ENCODE assay signal across 27 cellular contexts in genomic region chr2:40033781-40034180, GRCh38.
DNase-seq lines count a peak whose midpoint lies in the region; TF ChIP-seq lines count a peak whose summit lies in the region.
"Had no signal": no experiment of that assay in that cellular context is flagged by ENCODE, and none has a peak within 500 bp of the region (broad histone marks: within the 10 kb centered on the region; RNA-seq: fewer than 3 reads in every experiment).

No MANE protein-coding gene starts in this region.

- H4K8ac ChIP-seq in trophoblast cell (ENCODE audit: low read depth, low read length), result no peak overlapping the region

- no peaks in the 10 kb centered on the region for H3K27me3 ChIP-seq in trophoblast cell (ENCODE audit: insufficient read depth, low read length)
- H3K27me3 ChIP-seq: esophagus squamous epithelium, neural progenitor cell had no signal

- H3K4me3 ChIP-seq in epithelial cell of esophagus (ENCODE audit: low read length) (no peak overlapping the region), trophoblast cell (ENCODE audit: low read depth, low read length) (no peak overlapping the region), coronary artery (no peak overlapping the region)
- H3K4me3 ChIP-seq: esophagus squamous epithelium, K562, neural progenitor cell had no signal

- peak; percentile 19 for DNase-seq in EL
- DNase-seq in M059J (ENCODE audit: low read depth), result peak; percentile 15
- peak; percentile 13 for DNase-seq in epithelial cell of esophagus (ENCODE audit: low read depth)
- DNase-seq in myocyte (ENCODE audit: low read depth), result peak; percentile 60
- no peak for DNase-seq in trophoblast cell
- DNase-seq in OCI-M2 (lab: John Stamatoyannopoulos, UW; ENCODE audit: unreplicated experiment), result no peak
- DNase-seq in T-helper 2 cell, result no peak
- DNase-seq in coronary artery (ENCODE audit: low spot score), result no peak
- DNase-seq: activated CD4-positive, alpha-beta T cell treated with anti-CD3 and anti-CD28 coated beads, Interleukin-2, amount 50 U/mL, for 1 hour; activated effector memory CD4-positive, alpha-beta T cell treated with anti-CD3 and anti-CD28 coated beads, Interleukin-2, amount 50 U/mL, for 16 hours; activated naive CD8-positive, alpha-beta T cell treated with anti-CD3 and anti-CD28 coated beads for 36 hours; activated T-cell treated with anti-CD3 and anti-CD28 coated beads, Interleukin-2, amount 50 U/mL, for 1 hour; aorta; Calu3; DMS79; endodermal cell; esophagus squamous epithelium; immature natural killer cell; NCI-H2029; NCI-H526 treated with DMSO at 0.1 percent for 48 hours; Right ventricle myocardium superior; stimulated activated CD4-positive, alpha-beta T cell treated with anti-CD3 and anti-CD28 coated beads, Interleukin-1b, Interleukin-23, amount 100 ng/mL, for 48 hours; stimulated activated naive CD8-positive, alpha-beta T cell treated with anti-CD3 and anti-CD28 coated beads, Interleukin-15, Interleukin-2, amounts not matched to agents 100 U/mL and 50 U/mL, for 24 hours; T-helper 9 cell had no signal

- no CpG with 5 or more reads among the region's 4 CpGs for WGBS in trophoblast cell (ENCODE audit: extremely low coverage, insufficient coverage, insufficient read length)

- H3K18ac ChIP-seq in trophoblast cell (ENCODE audit: low read length), result no peak overlapping the region

- no peaks in the 10 kb centered on the region for H3K36me3 ChIP-seq in trophoblast cell (ENCODE audit: control insufficient read depth in 1 of 2, insufficient read depth in 2 of 2, low read length in 2 of 2)
- H3K36me3 ChIP-seq: esophagus squamous epithelium, neural progenitor cell had no signal

- no peak overlapping the region for H3K14ac ChIP-seq in trophoblast cell (ENCODE audit: low read length)

- TF ChIP-seq CTCF in epithelial cell of esophagus (IDR thresholded peaks at IDR 0.05; ENCODE audit: insufficient read depth, low read depth, low read length, missing control alignments) (no peak), coronary artery (IDR thresholded peaks at IDR 0.05) (no peak)

- H2BK120ac ChIP-seq in trophoblast cell (ENCODE audit: insufficient read depth, low read length, poor library complexity), result no peak overlapping the region

- H4K12ac ChIP-seq in trophoblast cell (ENCODE audit: low read depth, low read length), result no peak overlapping the region

- H4K91ac ChIP-seq in trophoblast cell (ENCODE audit: low read depth, low read length), result no peak overlapping the region

- no peak overlapping the region for H3K27ac ChIP-seq in trophoblast cell (ENCODE audit: low read depth, low read length)
- no peak overlapping the region for H3K27ac ChIP-seq in coronary artery
- H3K27ac ChIP-seq: esophagus squamous epithelium, neural progenitor cell, VCaP had no signal

- H3K4ac ChIP-seq in trophoblast cell (ENCODE audit: low read depth, low read length), result no peak overlapping the region

- no peak overlapping the region for H3K9ac ChIP-seq in trophoblast cell (ENCODE audit: low read length)
- H3K9ac ChIP-seq: neural progenitor cell had no signal

- no peaks in the 10 kb centered on the region for H3K79me2 ChIP-seq in trophoblast cell (ENCODE audit: control insufficient read depth, insufficient read depth, low read length, poor library complexity)

- no peak overlapping the region for H2BK12ac ChIP-seq in trophoblast cell (ENCODE audit: low read length)

- H3K79me1 ChIP-seq in trophoblast cell (ENCODE audit: low read length), result no peaks in the 10 kb centered on the region

- peaks cover 2% of the 10 kb centered on the region for H3K9me3 ChIP-seq in trophoblast cell (ENCODE audit: insufficient read depth, low read depth, low read length)
- H3K9me3 ChIP-seq: esophagus squamous epithelium had no signal

- no peak overlapping the region for H2BK5ac ChIP-seq in trophoblast cell (ENCODE audit: low read depth, low read length, poor library complexity)

- no peak overlapping the region for H3K4me2 ChIP-seq in trophoblast cell (ENCODE audit: low read length)
- H3K4me2 ChIP-seq: neural progenitor cell had no signal

- no peak overlapping the region for H3K23ac ChIP-seq in trophoblast cell (ENCODE audit: low read length)

- no peak overlapping the region for H2AFZ ChIP-seq in trophoblast cell (ENCODE audit: insufficient read depth, low read length, poor library complexity)
- H2AFZ ChIP-seq: neural progenitor cell had no signal

- no peak overlapping the region for H2AK5ac ChIP-seq in trophoblast cell (ENCODE audit: low read length)

- no peaks in the 10 kb centered on the region for H3K4me1 ChIP-seq in trophoblast cell (ENCODE audit: control insufficient read depth in 1 of 2, insufficient read depth in 2 of 2, low read length in 2 of 2)
- H3K4me1 ChIP-seq: esophagus squamous epithelium, neural progenitor cell had no signal

Comparison
In these comparisons a context has a peak if more than half of its experiments do, and no peak if none do; other contexts are left out.
1. DNase-seq: peak in EL (single experiment), M059J (single experiment), epithelial cell of esophagus (single experiment) and myocyte (single experiment); none in trophoblast cell (0 of 2), OCI-M2 (single experiment), T-helper 2 cell (0 of 5) and coronary artery (single experiment).